In the genomic region with DNA sequence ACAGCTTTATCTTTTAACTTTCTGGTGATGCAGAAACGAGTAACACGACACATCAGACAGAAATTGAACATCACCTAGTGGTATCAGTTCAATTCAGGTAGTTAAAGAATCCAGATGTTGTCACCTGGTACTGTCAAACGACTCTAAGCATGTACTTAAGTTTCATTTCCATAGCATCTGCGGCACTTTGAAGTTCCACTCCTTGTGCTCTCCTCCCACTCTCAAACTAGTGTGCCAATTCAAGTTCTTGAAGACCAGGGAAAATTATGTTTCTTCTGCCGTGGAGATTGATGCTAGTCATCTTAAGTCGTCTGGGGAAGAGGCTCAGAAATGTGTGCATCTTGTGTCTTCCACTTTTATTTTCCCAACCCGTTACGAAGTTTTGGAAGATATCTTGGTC, we compare ENCODE assay signal across 11 cellular contexts. TPM values are rescaled to one million over a fixed set of nuclear protein-coding genes. Genes with fewer than 3 reads are reported as not detected.
DNase-seq lines count a peak whose midpoint lies in the region; ATAC-seq and TF ChIP-seq lines count a peak whose summit lies in the region.
"Had no signal": no experiment of that assay in that cellular context is flagged by ENCODE, and none has a peak within 500 bp of the region (broad histone marks: within the 10 kb centered on the region; RNA-seq: fewer than 3 reads in every experiment).

No MANE protein-coding gene starts in this region.

- H3K36me3 Mint-ChIP-seq in progenitor cell of endocrine pancreas (ENCODE audit: insufficient read depth): no peaks in the 10 kb centered on the region

- in situ Hi-C loops in brain microvascular endothelial cell (cut with HindIII; ENCODE audit: low pct_ligation_motif_present, low sequenced_read_pairs): no loop called here

- H3K27me3 ChIP-seq in brain microvascular endothelial cell (replicated peaks) (no peaks in the 10 kb centered on the region), hepatocyte (no peaks in the 10 kb centered on the region)

- H3K79me2 ChIP-seq in hepatocyte: peaks cover 24% of the 10 kb centered on the region

- peaks cover 46% of the 10 kb centered on the region for H3K4me1 Mint-ChIP-seq in progenitor cell of endocrine pancreas (ENCODE audit: low read depth)

- ATAC-seq in GM18909 (IDR thresholded peaks at IDR 0.05; ENCODE audit: poor library complexity, unreplicated experiment) (no peak), HG02938 (IDR thresholded peaks at IDR 0.05; ENCODE audit: unreplicated experiment) (no peak), GM19324 (IDR thresholded peaks at IDR 0.05; ENCODE audit: low FRiP score, unreplicated experiment) (no peak)

- H3K27ac Mint-ChIP-seq in progenitor cell of endocrine pancreas: peak overlapping the region; percentile 84

- H3K4me3 ChIP-seq in HEK293 (ENCODE audit: low read depth, low read length): peak overlapping the region; percentile 52
- H3K4me3 ChIP-seq in brain microvascular endothelial cell (ENCODE audit: low read depth, low read length): peak overlapping the region; percentile 55
- H3K4me3 ChIP-seq in hepatocyte: peak overlapping the region; percentile 42
- H3K4me3 ChIP-seq: lung had no signal

- H3K9me3 ChIP-seq in HEK293 (ENCODE audit: control insufficient read depth, insufficient read depth, low read depth, low read length) (no peaks in the 10 kb centered on the region), hepatocyte (ENCODE audit: low read depth) (no peaks in the 10 kb centered on the region)

- H3K36me3 ChIP-seq in HEK293 (ENCODE audit: control insufficient read depth in 2 of 2, insufficient read depth in 1 of 2, low read length in 2 of 2) (no peaks in the 10 kb centered on the region), brain microvascular endothelial cell (replicated peaks) (no peaks in the 10 kb centered on the region), hepatocyte (replicated peaks; ENCODE audit: insufficient read depth, low read depth) (no peaks in the 10 kb centered on the region)

- H3K9me3 Mint-ChIP-seq in progenitor cell of endocrine pancreas (ENCODE audit: low read depth): no peaks in the 10 kb centered on the region

- peak overlapping the region; percentile 78 for H3K4me2 ChIP-seq in hepatocyte

- no peaks in the 10 kb centered on the region for H3K27me3 Mint-ChIP-seq in progenitor cell of endocrine pancreas

- 38% methylated on average over 8 of the region's 8 CpGs for WGBS in hepatocyte (ENCODE audit: low lambda C conversion rate, missing lambda C conversion rate)

- POLR2A ChIA-PET in HEK293 (lab: Yijun Ruan, JAX): no interaction called here

- H3K4me3 Mint-ChIP-seq in progenitor cell of endocrine pancreas (ENCODE audit: low read depth): peak overlapping the region; percentile 100

- CTCF ChIA-PET in HEK293 (lab: Yijun Ruan, JAX): interaction anchor here (1.0 kb wide), 1 partner anchor 59 kb away, joined by 4 read pairs; no protein-coding TSS in a partner anchor

- H3K4me1 ChIP-seq in HEK293 (ENCODE audit: control insufficient read depth, insufficient read depth, low read length) (peaks cover 4% of the 10 kb centered on the region; the same call in 1 of the 2 replicates), hepatocyte (ENCODE audit: insufficient read depth) (no peaks in the 10 kb centered on the region)

- no peak overlapping the region for H2AFZ ChIP-seq in hepatocyte

- TF ChIP-seq CTCF in HEK293 (tag by site-specific recombination; IDR thresholded peaks at IDR 0.05) (no peak), brain microvascular endothelial cell (IDR thresholded peaks at IDR 0.05; ENCODE audit: low read depth, low read length, missing control alignments) (no peak), hepatocyte (IDR thresholded peaks at IDR 0.05; ENCODE audit: poor library complexity) (no peak), progenitor cell of endocrine pancreas (IDR thresholded peaks at IDR 0.05; ENCODE audit: unreplicated experiment) (no peak)

- H4K20me1 ChIP-seq in hepatocyte (ENCODE audit: insufficient read depth, poor library complexity, severe bottlenecking): no peaks in the 10 kb centered on the region

- DNase-seq in brain microvascular endothelial cell: no peak
- DNase-seq in hepatocyte (ENCODE audit: low spot score): no peak
- DNase-seq in progenitor cell of endocrine pancreas (ENCODE audit: low spot score, unreplicated experiment): no peak
- DNase-seq in HPDE6-E6E7 (ENCODE audit: extremely low spot score): no peak
- DNase-seq: activated CD8-positive, alpha-beta memory T cell treated with anti-CD3 and anti-CD28 coated beads for 24 hours; activated naive CD4-positive, alpha-beta T cell had no signal

- H3K9me2 ChIP-seq in hepatocyte (replicated peaks; ENCODE audit: insufficient read depth): no peaks in the 10 kb centered on the region

- H3K27ac ChIP-seq in HEK293 (ENCODE audit: extremely low read depth, low read depth, low read length) (no peak overlapping the region; the same call in 1 of the 2 replicates), brain microvascular endothelial cell (no peak overlapping the region), hepatocyte (no peak overlapping the region)

TF ChIP-seq in HEK293, 187 proteins besides CTCF, POLR2A, EP300 and RAD21:
- TF ChIP-seq ZBTB7A (tag by site-specific recombination; IDR thresholded peaks at IDR 0.05; ENCODE audit: low read depth) (no peak), ZNF776 (tag by site-specific recombination; IDR thresholded peaks at IDR 0.05; ENCODE audit: borderline replicate concordance) (no peak), TCF7L2 (IDR thresholded peaks at IDR 0.05; ENCODE audit: borderline replicate concordance, low read depth, low read length) (peak; percentile 94)

RNA-seq across cellular contexts. Expression of a gene that starts 0.9 kb away (rescaled TPM):
- total RNA-seq in hepatocyte: 9.6 and 12.9 TPM in 2 replicates
- polyA plus RNA-seq in hepatocyte: 4.0 and 6.9 TPM in 2 replicates
- 66.6 and 79.4 TPM in 2 replicates for total RNA-seq in progenitor cell of endocrine pancreas

RNA-seq across cellular contexts. Expression of a gene that starts 2.3 kb away (rescaled TPM):
- total RNA-seq in hepatocyte (95.0 and 99.0 TPM in 2 replicates), progenitor cell of endocrine pancreas (276 and 291 TPM in 2 replicates)
- polyA plus RNA-seq in hepatocyte: 28.6 and 32.7 TPM in 2 replicates
